ENCODE assay signal across 1 cellular context in the genomic region with DNA sequence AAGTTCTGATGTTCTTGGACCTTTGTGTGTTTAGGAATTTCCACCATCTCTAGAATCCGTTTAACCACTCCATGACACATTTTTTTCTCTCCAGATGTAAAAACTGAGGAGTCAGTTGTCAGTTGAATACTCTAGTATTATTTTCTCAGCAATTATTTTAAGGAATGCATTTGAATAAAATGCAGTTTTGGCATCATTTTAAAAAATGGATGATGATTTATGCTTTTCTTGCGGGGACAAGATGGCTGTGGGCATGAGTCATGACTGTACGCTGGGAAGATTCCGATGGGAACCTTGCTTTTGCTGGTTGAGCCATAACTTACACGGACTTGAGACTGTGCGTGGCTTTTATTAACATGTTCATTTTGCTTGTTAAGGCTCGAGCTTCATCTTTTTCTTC.
TF ChIP-seq lines count a peak whose summit lies in the region.

No MANE protein-coding gene starts in this region.

TF ChIP-seq in HepG2, 621 proteins besides CTCF, POLR2A, EP300 and RAD21:
- TF ChIP-seq, protein P1, sequence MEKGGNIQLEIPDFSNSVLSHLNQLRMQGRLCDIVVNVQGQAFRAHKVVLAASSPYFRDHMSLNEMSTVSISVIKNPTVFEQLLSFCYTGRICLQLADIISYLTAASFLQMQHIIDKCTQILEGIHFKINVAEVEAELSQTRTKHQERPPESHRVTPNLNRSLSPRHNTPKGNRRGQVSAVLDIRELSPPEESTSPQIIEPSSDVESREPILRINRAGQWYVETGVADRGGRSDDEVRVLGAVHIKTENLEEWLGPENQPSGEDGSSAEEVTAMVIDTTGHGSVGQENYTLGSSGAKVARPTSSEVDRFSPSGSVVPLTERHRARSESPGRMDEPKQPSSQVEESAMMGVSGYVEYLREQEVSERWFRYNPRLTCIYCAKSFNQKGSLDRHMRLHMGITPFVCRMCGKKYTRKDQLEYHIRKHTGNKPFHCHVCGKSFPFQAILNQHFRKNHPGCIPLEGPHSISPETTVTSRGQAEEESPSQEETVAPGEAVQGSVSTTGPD (CRISPR knock-in tag; IDR thresholded peaks at IDR 0.05) = no peak
- TF ChIP-seq TCF7L2 (IDR thresholded peaks at IDR 0.05; ENCODE audit: low read depth, low read length) (no peak), RARG (CRISPR knock-in tag; IDR thresholded peaks at IDR 0.05; ENCODE audit: low read depth) (no peak), ZNF615 (CRISPR knock-in tag; IDR thresholded peaks at IDR 0.05; ENCODE audit: borderline replicate concordance) (no peak), KLF9 (CRISPR knock-in tag; IDR thresholded peaks at IDR 0.05; ENCODE audit: low read depth) (no peak), SP5 (CRISPR knock-in tag; IDR thresholded peaks at IDR 0.05; ENCODE audit: borderline replicate concordance, low read depth) (no peak), TOE1 (CRISPR knock-in tag; IDR thresholded peaks at IDR 0.05) (no peak), ZNF383 (CRISPR knock-in tag; IDR thresholded peaks at IDR 0.05; ENCODE audit: borderline replicate concordance) (no peak), ZBTB38 (CRISPR knock-in tag; IDR thresholded peaks at IDR 0.05) (no peak), HCFC1 (IDR thresholded peaks at IDR 0.05; ENCODE audit: low read depth, low read length) (no peak)
- TF ChIP-seq, protein P2, sequence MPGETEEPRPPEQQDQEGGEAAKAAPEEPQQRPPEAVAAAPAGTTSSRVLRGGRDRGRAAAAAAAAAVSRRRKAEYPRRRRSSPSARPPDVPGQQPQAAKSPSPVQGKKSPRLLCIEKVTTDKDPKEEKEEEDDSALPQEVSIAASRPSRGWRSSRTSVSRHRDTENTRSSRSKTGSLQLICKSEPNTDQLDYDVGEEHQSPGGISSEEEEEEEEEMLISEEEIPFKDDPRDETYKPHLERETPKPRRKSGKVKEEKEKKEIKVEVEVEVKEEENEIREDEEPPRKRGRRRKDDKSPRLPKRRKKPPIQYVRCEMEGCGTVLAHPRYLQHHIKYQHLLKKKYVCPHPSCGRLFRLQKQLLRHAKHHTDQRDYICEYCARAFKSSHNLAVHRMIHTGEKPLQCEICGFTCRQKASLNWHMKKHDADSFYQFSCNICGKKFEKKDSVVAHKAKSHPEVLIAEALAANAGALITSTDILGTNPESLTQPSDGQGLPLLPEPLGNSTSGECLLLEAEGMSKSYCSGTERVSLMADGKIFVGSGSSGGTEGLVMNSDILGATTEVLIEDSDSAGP (CRISPR knock-in tag; IDR thresholded peaks at IDR 0.05; ENCODE audit: borderline replicate concordance) = no peak
- TF ChIP-seq, protein P3, sequence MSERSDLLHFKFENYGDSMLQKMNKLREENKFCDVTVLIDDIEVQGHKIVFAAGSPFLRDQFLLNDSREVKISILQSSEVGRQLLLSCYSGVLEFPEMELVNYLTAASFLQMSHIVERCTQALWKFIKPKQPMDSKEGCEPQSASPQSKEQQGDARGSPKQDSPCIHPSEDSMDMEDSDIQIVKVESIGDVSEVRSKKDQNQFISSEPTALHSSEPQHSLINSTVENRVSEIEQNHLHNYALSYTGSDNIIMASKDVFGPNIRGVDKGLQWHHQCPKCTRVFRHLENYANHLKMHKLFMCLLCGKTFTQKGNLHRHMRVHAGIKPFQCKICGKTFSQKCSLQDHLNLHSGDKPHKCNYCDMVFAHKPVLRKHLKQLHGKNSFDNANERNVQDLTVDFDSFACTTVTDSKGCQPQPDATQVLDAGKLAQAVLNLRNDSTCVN (CRISPR knock-in tag; IDR thresholded peaks at IDR 0.05; ENCODE audit: borderline replicate concordance) = no peak
- TF ChIP-seq, protein P4, sequence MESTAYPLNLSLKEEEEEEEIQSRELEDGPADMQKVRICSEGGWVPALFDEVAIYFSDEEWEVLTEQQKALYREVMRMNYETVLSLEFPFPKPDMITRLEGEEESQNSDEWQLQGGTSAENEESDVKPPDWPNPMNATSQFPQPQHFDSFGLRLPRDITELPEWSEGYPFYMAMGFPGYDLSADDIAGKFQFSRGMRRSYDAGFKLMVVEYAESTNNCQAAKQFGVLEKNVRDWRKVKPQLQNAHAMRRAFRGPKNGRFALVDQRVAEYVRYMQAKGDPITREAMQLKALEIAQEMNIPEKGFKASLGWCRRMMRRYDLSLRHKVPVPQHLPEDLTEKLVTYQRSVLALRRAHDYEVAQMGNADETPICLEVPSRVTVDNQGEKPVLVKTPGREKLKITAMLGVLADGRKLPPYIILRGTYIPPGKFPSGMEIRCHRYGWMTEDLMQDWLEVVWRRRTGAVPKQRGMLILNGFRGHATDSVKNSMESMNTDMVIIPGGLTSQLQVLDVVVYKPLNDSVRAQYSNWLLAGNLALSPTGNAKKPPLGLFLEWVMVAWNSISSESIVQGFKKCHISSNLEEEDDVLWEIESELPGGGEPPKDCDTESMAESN (CRISPR knock-in tag; conservative IDR thresholded peaks at IDR 0.05) = no peak
- TF ChIP-seq, protein P5, sequence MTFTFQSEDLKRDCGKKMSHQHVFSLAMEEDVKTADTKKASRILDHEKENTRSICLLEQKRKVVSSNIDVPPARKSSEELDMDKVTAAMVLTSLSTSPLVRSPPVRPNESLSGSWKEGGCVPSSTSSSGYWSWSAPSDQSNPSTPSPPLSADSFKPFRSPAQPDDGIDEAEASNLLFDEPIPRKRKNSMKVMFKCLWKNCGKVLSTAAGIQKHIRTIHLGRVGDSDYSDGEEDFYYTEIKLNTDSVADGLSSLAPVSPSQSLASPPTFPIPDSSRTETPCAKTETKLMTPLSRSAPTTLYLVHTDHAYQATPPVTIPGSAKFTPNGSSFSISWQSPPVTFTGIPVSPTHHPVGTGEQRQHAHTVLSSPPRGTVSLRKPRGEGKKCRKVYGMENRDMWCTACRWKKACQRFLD (CRISPR knock-in tag; IDR thresholded peaks at IDR 0.05; ENCODE audit: borderline replicate concordance) = no peak
- TF ChIP-seq, protein P6, sequence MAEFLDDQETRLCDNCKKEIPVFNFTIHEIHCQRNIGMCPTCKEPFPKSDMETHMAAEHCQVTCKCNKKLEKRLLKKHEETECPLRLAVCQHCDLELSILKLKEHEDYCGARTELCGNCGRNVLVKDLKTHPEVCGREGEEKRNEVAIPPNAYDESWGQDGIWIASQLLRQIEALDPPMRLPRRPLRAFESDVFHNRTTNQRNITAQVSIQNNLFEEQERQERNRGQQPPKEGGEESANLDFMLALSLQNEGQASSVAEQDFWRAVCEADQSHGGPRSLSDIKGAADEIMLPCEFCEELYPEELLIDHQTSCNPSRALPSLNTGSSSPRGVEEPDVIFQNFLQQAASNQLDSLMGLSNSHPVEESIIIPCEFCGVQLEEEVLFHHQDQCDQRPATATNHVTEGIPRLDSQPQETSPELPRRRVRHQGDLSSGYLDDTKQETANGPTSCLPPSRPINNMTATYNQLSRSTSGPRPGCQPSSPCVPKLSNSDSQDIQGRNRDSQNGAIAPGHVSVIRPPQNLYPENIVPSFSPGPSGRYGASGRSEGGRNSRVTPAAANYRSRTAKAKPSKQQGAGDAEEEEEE (CRISPR knock-in tag; IDR thresholded peaks at IDR 0.05; ENCODE audit: borderline replicate concordance) = no peak
